ENCODE assay signal across 23 cellular contexts in genomic region chr20:34355427-34355826, GRCh38. TPM values are rescaled to one million over a fixed set of nuclear protein-coding genes. Genes with fewer than 3 reads are reported as not detected.
A peak's percentile ranks its signal among the peaks of the same experiment; 100 is the strongest.
DNase-seq lines count a peak whose midpoint lies in the region; ATAC-seq, FAIRE-seq and TF ChIP-seq lines count a peak whose summit lies in the region.
"Had no signal": no experiment of that assay in that cellular context is flagged by ENCODE, and none has a peak within 500 bp of the region (broad histone marks: within the 10 kb centered on the region; RNA-seq: fewer than 3 reads in every experiment).

No MANE protein-coding gene starts in this region.

- H2AK5ac ChIP-seq in neuronal stem cell (ENCODE audit: low read depth, low read length): no peak overlapping the region

- H3K27ac ChIP-seq in A549 (no peak overlapping the region), HCT116 (ENCODE audit: low read depth, low read length) (no peak overlapping the region), neuronal stem cell (replicated peaks; ENCODE audit: low read length) (no peak overlapping the region)

- TF ChIP-seq EP300 in A549 (IDR thresholded peaks at IDR 0.05): no peak

- no peak for TF ChIP-seq CTCF in A549 (IDR thresholded peaks at IDR 0.05)
- TF ChIP-seq CTCF in HCT116 (IDR thresholded peaks at IDR 0.05 in 2 of 3, conservative IDR thresholded peaks at IDR 0.05 in 1 of 3; ENCODE audit: borderline replicate concordance in 1 of 3, insufficient read depth in 1 of 3, low read depth in 2 of 3, low read length in 2 of 3): no peak
- no peak for TF ChIP-seq CTCF in chondrocyte (IDR thresholded peaks at IDR 0.05)

- H3K23ac ChIP-seq in neuronal stem cell (ENCODE audit: low read depth, low read length, poor library complexity): no peak overlapping the region

- H3K4me2 ChIP-seq in A549: no peak overlapping the region
- no peak overlapping the region for H3K4me2 ChIP-seq in HCT116 (ENCODE audit: low read length)
- no peak overlapping the region for H3K4me2 ChIP-seq in neuronal stem cell (ENCODE audit: insufficient read depth, low read length, poor library complexity, severe bottlenecking)

- RAD21 ChIA-PET in HCT116 (lab: Charles Lee; ENCODE audit: low non-redundant PET in 1 of 2, low total read pairs in 2 of 2, uncharacterized antibody in 2 of 2, unreplicated experiment in 2 of 2): no interaction called here

- H3K79me1 ChIP-seq in neuronal stem cell (ENCODE audit: low read depth, low read length): no peaks in the 10 kb centered on the region

- FAIRE-seq in A549 (lab: Jason Lieb, UNC): no peak

- H4K8ac ChIP-seq in neuronal stem cell (ENCODE audit: low read depth, low read length): no peak overlapping the region

- no peak for TF ChIP-seq POLR2A in A549 (IDR thresholded peaks at IDR 0.05; ENCODE audit: low read length)
- TF ChIP-seq POLR2A in HCT116 (IDR thresholded peaks at IDR 0.05; ENCODE audit: borderline replicate concordance, extremely low read depth, insufficient read depth, insufficient read length): no peak

- TF ChIP-seq RAD21 in A549 (conservative IDR thresholded peaks at IDR 0.05 in 1 of 2, IDR thresholded peaks at IDR 0.05 in 1 of 2) (no peak), HCT116 (IDR thresholded peaks at IDR 0.05; ENCODE audit: low read depth) (no peak)

- no peaks in the 10 kb centered on the region for H3K4me1 Mint-ChIP-seq in chondrocyte (ENCODE audit: low read depth)
- H3K4me1 Mint-ChIP-seq: IgD-negative memory B cell had no signal

- no peaks in the 10 kb centered on the region for H3K36me3 ChIP-seq in HCT116 (ENCODE audit: control insufficient read depth in 1 of 2, insufficient read depth in 2 of 2, low read length in 2 of 2)
- H3K36me3 ChIP-seq in neuronal stem cell (replicated peaks in 1 of 2; ENCODE audit: control insufficient read depth in 2 of 2, insufficient read depth in 2 of 2, low read length in 2 of 2): no peaks in the 10 kb centered on the region

- H3K27me3 Mint-ChIP-seq in chondrocyte (ENCODE audit: low read depth): no peaks in the 10 kb centered on the region
- H3K27me3 Mint-ChIP-seq: IgD-negative memory B cell, T-cell had no signal

- no peak overlapping the region for H4K91ac ChIP-seq in neuronal stem cell (ENCODE audit: low read depth, low read length, poor library complexity)

- no peak for DNase-seq in A549 (ENCODE audit: low read depth in 1 of 2, low spot score in 1 of 2)
- DNase-seq in HCT116 (ENCODE audit: low read depth, low spot score): no peak
- peak; percentile 24 for DNase-seq in chondrocyte (ENCODE audit: low spot score)
- no peak for DNase-seq in neuronal stem cell (ENCODE audit: low spot score)
- no peak for DNase-seq in NOMO-1 (lab: John Stamatoyannopoulos, UW; ENCODE audit: unreplicated experiment in 2 of 2)
- no peak for DNase-seq in HPDE6-E6E7 (ENCODE audit: extremely low spot score)
- DNase-seq in NCI-H2171 (lab: John Stamatoyannopoulos, UW): no peak
- DNase-seq: AML-193; GF-D8; HCEC 1CT; Kasumi-1; MM.1S; NCI-H1092; NCI-H1436 treated with DMSO at 0.1 percent for 48 hours; NCI-H2029 treated with DMSO at 0.1 percent for 48 hours; NK-92 treated with Interleukin-12 subunit alpha and Interleukin-12 subunit beta, amount 100 ng/mL, for 24 hours; OCI-M1; RPMI8226; SIG-M5; T-cell had no signal

- H3K9me2 ChIP-seq in HCT116 (ENCODE audit: insufficient read depth): no peaks in the 10 kb centered on the region

- 54% methylated on average over 2 of the region's 2 CpGs for WGBS in A549 (ENCODE audit: missing lambda C conversion rate)
- no CpG with 5 or more reads among the region's 2 CpGs for WGBS in neuronal stem cell (ENCODE audit: extremely low coverage in 2 of 2, insufficient read length in 2 of 2, insufficient replicate concordance in 1 of 2), 2 donors

- H2BK5ac ChIP-seq in neuronal stem cell (ENCODE audit: low read length): no peak overlapping the region

- H3K4me3 ChIP-seq in A549 (no peak overlapping the region), HCT116 (replicated peaks in 1 of 2; ENCODE audit: low read depth in 1 of 2, low read length in 2 of 2) (no peak overlapping the region), neuronal stem cell (ENCODE audit: low read length in 2 of 2) (no peak overlapping the region)

- H3K9me3 ChIP-seq in A549 (no peaks in the 10 kb centered on the region), HCT116 (ENCODE audit: control insufficient read depth in 1 of 2, insufficient read depth in 1 of 2, low read depth in 1 of 2, low read length in 2 of 2) (no peaks in the 10 kb centered on the region), neuronal stem cell (replicated peaks in 1 of 2; ENCODE audit: control insufficient read depth in 2 of 2, insufficient read depth in 1 of 2, low read depth in 1 of 2, low read length in 2 of 2) (no peaks in the 10 kb centered on the region)

- H3K4me3 Mint-ChIP-seq in chondrocyte (ENCODE audit: unreplicated experiment): no peak overlapping the region
- H3K4me3 Mint-ChIP-seq: CD14-positive monocyte, IgD-negative memory B cell, T-cell had no signal

- H2BK12ac ChIP-seq in neuronal stem cell (ENCODE audit: low read length): no peak overlapping the region

- H3K27me3 ChIP-seq in HCT116 (ENCODE audit: insufficient read depth, low read length) (no peaks in the 10 kb centered on the region), neuronal stem cell (ENCODE audit: control insufficient read depth in 3 of 3, insufficient read depth in 3 of 3, low read depth in 1 of 3, low read length in 3 of 3) (no peaks in the 10 kb centered on the region)

- POLR2A ChIA-PET in A549 (lab: Yijun Ruan, JAX): no interaction called here
- POLR2A ChIA-PET in HCT116 (lab: Charles Lee): no interaction called here

- no peak overlapping the region for H2BK120ac ChIP-seq in neuronal stem cell (ENCODE audit: low read depth, low read length)

- H3K79me2 ChIP-seq in HCT116 (ENCODE audit: insufficient read depth, low read length): no peaks in the 10 kb centered on the region

- intact Hi-C loops in HCT116 (cut with micrococcal nuclease): no loop called here

- H3K4me1 ChIP-seq in A549: peaks cover 4% of the 10 kb centered on the region; the same call in 1 of the 3 replicates
- peaks cover 0 to 9% of the 10 kb centered on the region in 2 experiments; a peak in 1 of 4 replicates for H3K4me1 ChIP-seq in HCT116 (ENCODE audit: control insufficient read depth in 1 of 2, insufficient read depth in 2 of 2, low read length in 2 of 2)
- H3K4me1 ChIP-seq in neuronal stem cell (ENCODE audit: control insufficient read depth in 2 of 2, insufficient read depth in 1 of 2, low read depth in 1 of 2, low read length in 2 of 2): no peaks in the 10 kb centered on the region

- peak overlapping the region; percentile 25 for H3K14ac ChIP-seq in neuronal stem cell (ENCODE audit: low read length)

- no TSS peak for BruUV-seq in HCT116 (replicated peaks; lab: Mats Ljungman, UMichigan)

- ATAC-seq in A549: peak; percentile 30 to 39; a peak in 4 of 6 replicates
- ATAC-seq in HCT116: 0 out of 2 replicates have a peak, but pooled peaks have one; percentile 20
- ATAC-seq: SK-N-SH treated with all-trans-retinoic acid at 6 μM for 48 hours, T-cell had no signal

- H3K18ac ChIP-seq in neuronal stem cell (ENCODE audit: low read length): peak overlapping the region; percentile 19

- H3K4ac ChIP-seq in neuronal stem cell (ENCODE audit: low read length): no peak overlapping the region

- H3K36me3 Mint-ChIP-seq in chondrocyte (ENCODE audit: low read depth): no peaks in the 10 kb centered on the region
- H3K36me3 Mint-ChIP-seq: CD14-positive monocyte, IgD-negative memory B cell, T-cell had no signal

- CTCF ChIA-PET in A549 (lab: Yijun Ruan, JAX) (interaction anchor here (1.9 kb wide), 1 partner anchor 43 kb away, joined by 9 read pairs; no protein-coding TSS in a partner anchor), HCT116 (lab: Charles Lee) (no interaction called here)

- H3K9ac ChIP-seq in HCT116 (ENCODE audit: low read length) (no peak overlapping the region), neuronal stem cell (ENCODE audit: low read depth, low read length, poor library complexity) (no peak overlapping the region)

- no peak overlapping the region for H3K27ac Mint-ChIP-seq in chondrocyte (ENCODE audit: unreplicated experiment)
- H3K27ac Mint-ChIP-seq: CD14-positive monocyte, IgD-negative memory B cell, T-cell had no signal

- H3K9me3 Mint-ChIP-seq in chondrocyte (ENCODE audit: low read depth): no peaks in the 10 kb centered on the region
- H3K9me3 Mint-ChIP-seq: IgD-negative memory B cell, T-cell had no signal

- H2AFZ ChIP-seq in HCT116 (ENCODE audit: low read depth, low read length, poor library complexity, severe bottlenecking) (peak overlapping the region; percentile 43), neuronal stem cell (ENCODE audit: low read length) (peak overlapping the region; percentile 12)

- H4K20me1 ChIP-seq in HCT116 (ENCODE audit: insufficient read depth): no peaks in the 10 kb centered on the region

- H2BK15ac ChIP-seq in neuronal stem cell (ENCODE audit: low read length): no peak overlapping the region

TF ChIP-seq in A549, 52 proteins besides CTCF, POLR2A, EP300 and RAD21 (continues in another document):
- TF ChIP-seq ESRRA (IDR thresholded peaks at IDR 0.05; ENCODE audit: borderline replicate concordance, low read length): no peak

TF ChIP-seq in HCT116, 20 proteins besides CTCF, POLR2A, EP300 and RAD21 (continues in another document):
- TF ChIP-seq ZNF274 (IDR thresholded peaks at IDR 0.05; ENCODE audit: low read depth, low read length): no peak

RNA-seq across cellular contexts. Expression of gene ITCH, which starts 7.6 kb away (rescaled TPM):
- polyA plus RNA-seq in A549 (2011; rRNA removed): 23.9 and 27.5 TPM in 2 replicates
- polyA plus RNA-seq in A549 (2012; cell fraction: cytosol; rRNA removed): 3.2 and 4.1 TPM in 2 replicates
- polyA plus RNA-seq in A549 (2012; cell fraction: nucleus; rRNA removed): 2.3 and 4.6 TPM in 2 replicates
- polyA plus RNA-seq in A549 (2017; fragmentation: RNase III; extraction: RNeasy Plus Mini Kit Qiagen cat#74134 plus additional on column Dnase treatment): 24.4 to 25.0 TPM (median 24.4 TPM) in 3 replicates
- 23.8 and 38.5 TPM in 2 replicates for polyA minus RNA-seq in A549 (2011; rRNA and poly(A)+ RNA removed)
- 78.8 TPM for total RNA-seq in HCT116 (2021; ENCODE audit: unreplicated experiment)
- polyA plus RNA-seq in HCT116 (2012): 28.1 and 32.9 TPM in 2 replicates
- total RNA-seq in chondrocyte: 58.2 to 96.9 TPM (median 84.8 TPM) in 3 replicates
- polyA plus RNA-seq in neuronal stem cell (2013, experiment 1 of 2): 17.2 TPM
- polyA plus RNA-seq in neuronal stem cell (2013, experiment 2 of 2): 17.9 TPM

RNA-seq across cellular contexts. Expression of gene AHCY, which starts 52.3 kb away (rescaled TPM):
- polyA plus RNA-seq in A549 (2011; rRNA removed): 274 and 278 TPM in 2 replicates
- 368 and 436 TPM in 2 replicates for polyA plus RNA-seq in A549 (2012; cell fraction: cytosol; rRNA removed)
- 473 and 534 TPM in 2 replicates for polyA plus RNA-seq in A549 (2012; cell fraction: nucleus; rRNA removed)
- polyA plus RNA-seq in A549 (2017; fragmentation: RNase III; extraction: RNeasy Plus Mini Kit Qiagen cat#74134 plus additional on column Dnase treatment): 282 to 314 TPM (median 290 TPM) in 3 replicates
- polyA minus RNA-seq in A549 (2011; rRNA and poly(A)+ RNA removed): 585 and 594 TPM in 2 replicates
- 350 TPM for total RNA-seq in HCT116 (2021; ENCODE audit: unreplicated experiment)
- 386 and 409 TPM in 2 replicates for polyA plus RNA-seq in HCT116 (2012)
- 98.0 to 166 TPM (median 162 TPM) in 3 replicates for total RNA-seq in chondrocyte
- 172 TPM for polyA plus RNA-seq in neuronal stem cell (2013, experiment 1 of 2)
- 166 TPM for polyA plus RNA-seq in neuronal stem cell (2013, experiment 2 of 2)
